In genomic region chr4:6012200-6012599, GRCh38 we compare ENCODE assay signal across 31 cellular contexts. TPM values are rescaled to one million over a fixed set of nuclear protein-coding genes. Genes with fewer than 3 reads are reported as not detected.
"Had no signal": no experiment of that assay in that cellular context is flagged by ENCODE, and none has a peak within 500 bp of the region (broad histone marks: within the 10 kb centered on the region; RNA-seq: fewer than 3 reads in every experiment).

No MANE protein-coding gene starts in this region.

- H3K4me3 ChIP-seq: ascending aorta, cardiac muscle cell, colonic mucosa had no signal

- H3K9me3 ChIP-seq: ascending aorta, colonic mucosa had no signal

- H3K27me3 ChIP-seq: ascending aorta, colonic mucosa had no signal

- H3K36me3 ChIP-seq: ascending aorta, cardiac muscle cell, colonic mucosa, WERI-Rb-1 had no signal

- H3K27ac ChIP-seq: ascending aorta, cardiac muscle cell, colonic mucosa, WERI-Rb-1 had no signal

- ATAC-seq: activated CD4-positive, alpha-beta T cell treated with anti-CD3 and anti-CD28 coated beads for 36 hours; activated CD4-positive, CD25-positive, alpha-beta regulatory T cell treated with anti-CD3 and anti-CD28 coated beads, Interleukin-2, amount 50 U/mL, for 24 hours; activated CD8-positive, alpha-beta T cell treated with anti-CD3 and anti-CD28 coated beads, Interleukin-2, amount 10 ng/mL, durations not matched to agents 7 days and 5 days; activated naive CD8-positive, alpha-beta T cell treated with anti-CD3 and anti-CD28 coated beads, Interleukin-2, amount 50 U/mL, for 24 hours; activated T-cell treated with anti-CD3 and anti-CD28 coated beads, Interleukin-2, amount 50 U/mL, for 4 hours; activated T-cell treated with anti-CD3 and anti-CD28 coated beads, Interleukin-2, amount 50 U/mL, for 72 hours; activated T-helper 17 cell treated with anti-CD3 and anti-CD28 coated beads, Interleukin-2, amount 50 U/mL, for 72 hours; WTC11 had no signal

- FAIRE-seq: bronchial epithelial cell, TTC549 had no signal

- H3K4me1 ChIP-seq: ascending aorta, colonic mucosa had no signal

- DNase-seq: activated CD4-positive, alpha-beta memory T cell treated with anti-CD3 and anti-CD28 coated beads, Interleukin-2, amount 10 ng/mL, durations not matched to agents 7 days and 5 days; activated CD4-positive, alpha-beta T cell treated with anti-CD3 and anti-CD28 coated beads for 1 hour; activated CD4-positive, alpha-beta T cell treated with anti-CD3 and anti-CD28 coated beads for 36 hours; activated CD4-positive, alpha-beta T cell treated with anti-CD3 and anti-CD28 coated beads for 48 hours; activated CD4-positive, alpha-beta T cell treated with anti-CD3 and anti-CD28 coated beads, Interleukin-2, amount 10 ng/mL, durations not matched to agents 7 days and 5 days; activated CD4-positive, alpha-beta T cell treated with anti-CD3 and anti-CD28 coated beads, Interleukin-2, amount 50 U/mL, for 48 hours; activated CD4-positive, CD25-positive, alpha-beta regulatory T cell; activated CD8-positive, alpha-beta memory T cell treated with anti-CD3 and anti-CD28 coated beads for 24 hours; activated CD8-positive, alpha-beta memory T cell treated with anti-CD3 and anti-CD28 coated beads, Interleukin-2, amount 50 U/mL, for 4 hours; activated CD8-positive, alpha-beta T cell treated with anti-CD3 and anti-CD28 coated beads, Interleukin-2, amount 10 ng/mL, durations not matched to agents 7 days and 5 days; activated effector memory CD4-positive, alpha-beta T cell treated with anti-CD3 and anti-CD28 coated beads, Interleukin-2, amount 50 U/mL, for 16 hours; activated naive CD4-positive, alpha-beta T cell treated with anti-CD3 and anti-CD28 coated beads, Interleukin-2, amount 10 ng/mL, durations not matched to agents 7 days and 5 days; activated naive CD4-positive, alpha-beta T cell treated with Interleukin-2 at 50 U/mL for 16 hours; activated naive CD8-positive, alpha-beta T cell treated with anti-CD3 and anti-CD28 coated beads, Interleukin-2, amount 10 ng/mL, durations not matched to agents 7 days and 5 days; activated naive CD8-positive, alpha-beta T cell treated with anti-CD3 and anti-CD28 coated beads, Interleukin-2, amount 50 U/mL, for 24 hours; activated T-cell treated with anti-CD3 and anti-CD28 coated beads for 4 hours; activated T-cell treated with anti-CD3 and anti-CD28 coated beads, Interleukin-2, amount 50 U/mL, for 1 hour; activated T-cell treated with anti-CD3 and anti-CD28 coated beads, Interleukin-2, amount 50 U/mL, for 4 hours; activated T-cell treated with anti-CD3 and anti-CD28 coated beads, Interleukin-2, amount 50 U/mL, for 72 hours; colonic mucosa; T-helper 2 cell; T-helper 9 cell; WERI-Rb-1 had no signal

RNA-seq across cellular contexts. Expression of gene C4orf50, which starts 6.0 kb away (rescaled TPM):
- total RNA-seq: ascending aorta, bronchial epithelial cell, chondrocyte had no signal
- polyA plus RNA-seq: cardiac muscle cell had no signal
